ENCODE assay signal across 23 cellular contexts in the genomic region with DNA sequence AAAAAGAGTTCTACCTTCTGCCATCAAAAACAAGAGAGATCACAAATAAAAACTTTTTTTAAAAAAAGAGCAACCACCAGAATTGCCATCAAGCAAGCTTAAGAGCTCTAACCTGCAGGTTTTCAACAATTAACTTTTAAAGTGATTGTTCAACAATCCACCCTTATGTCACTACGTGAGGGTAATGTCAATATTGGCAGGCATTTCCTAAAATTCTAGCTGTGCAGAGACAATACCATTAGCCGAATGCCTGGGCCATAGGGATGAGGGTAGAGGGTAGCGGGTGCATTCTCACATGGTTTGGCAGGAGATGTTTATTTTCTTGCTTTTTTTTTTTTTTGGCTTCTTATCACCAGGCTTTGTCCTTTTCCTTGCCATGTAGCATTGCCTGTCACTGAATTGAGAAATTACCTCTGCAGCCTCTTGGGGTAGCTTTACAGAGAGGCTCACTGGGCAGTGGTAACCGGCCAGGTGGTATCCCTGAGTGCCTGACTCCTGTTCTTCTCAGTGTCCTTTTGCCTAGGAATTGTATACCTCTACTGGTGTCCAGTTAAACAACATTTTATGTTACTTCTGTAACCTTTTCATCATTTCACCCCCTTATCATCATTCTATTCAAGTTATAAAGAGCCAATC.
"Had no signal": no experiment of that assay in that cellular context is flagged by ENCODE, and none has a peak within 500 bp of the region (broad histone marks: within the 10 kb centered on the region; RNA-seq: fewer than 3 reads in every experiment).

No MANE protein-coding gene starts in this region.

- H3K27ac ChIP-seq: SK-N-MC, VCaP had no signal

- ATAC-seq: activated naive CD4-positive, alpha-beta T cell treated with anti-CD3 and anti-CD28 coated beads, Interleukin-2, amount 50 U/mL, for 72 hours; activated naive CD8-positive, alpha-beta T cell treated with anti-CD3 and anti-CD28 coated beads, Interleukin-2, amount 50 U/mL, for 24 hours; activated T-cell treated with anti-CD3 and anti-CD28 coated beads, Interleukin-2, amount 50 U/mL, for 4 hours; Panc1; Right ventricle myocardium inferior had no signal

- FAIRE-seq: astrocyte had no signal

- DNase-seq: activated CD4-positive, alpha-beta memory T cell treated with anti-CD3 and anti-CD28 coated beads for 36 hours; activated CD4-positive, alpha-beta T cell treated with anti-CD3 and anti-CD28 coated beads, Interleukin-2, amount 10 ng/mL, durations not matched to agents 7 days and 5 days; activated CD4-positive, CD25-positive, alpha-beta regulatory T cell; activated CD8-positive, alpha-beta memory T cell treated with anti-CD3 and anti-CD28 coated beads for 24 hours; activated effector memory CD4-positive, alpha-beta T cell treated with anti-CD3 and anti-CD28 coated beads, Interleukin-2, amount 50 U/mL, for 16 hours; activated naive CD4-positive, alpha-beta T cell treated with Interleukin-2 at 50 U/mL for 16 hours; activated naive CD8-positive, alpha-beta T cell treated with anti-CD3 and anti-CD28 coated beads, Interleukin-2, amount 50 U/mL, for 24 hours; activated T-cell treated with anti-CD3 and anti-CD28 coated beads, Interleukin-2, amount 50 U/mL, for 4 hours; amniotic stem cell; KBM-7; NCI-H1048; NCI-H146; NCI-H187 treated with DMSO at 0.1 percent for 48 hours; NCI-H2107; NCI-H526; RPMI8226; T-helper 1 cell had no signal

- H3K4me3 ChIP-seq: SK-N-MC had no signal
